In genomic region chr13:41150058-41150457, GRCh38 we compare ENCODE assay signal across 19 cellular contexts. TPM values are rescaled to one million over a fixed set of nuclear protein-coding genes. Genes with fewer than 3 reads are reported as not detected.
DNase-seq lines count a peak whose midpoint lies in the region; ATAC-seq and TF ChIP-seq lines count a peak whose summit lies in the region.
"Had no signal": no experiment of that assay in that cellular context is flagged by ENCODE, and none has a peak within 500 bp of the region (broad histone marks: within the 10 kb centered on the region; RNA-seq: fewer than 3 reads in every experiment).

No MANE protein-coding gene starts in this region.

- no peaks in the 10 kb centered on the region for H3K36me3 ChIP-seq in endodermal cell (ENCODE audit: control insufficient read depth, insufficient read depth, low read length)

- H3K27ac ChIP-seq in endodermal cell (ENCODE audit: low read depth, low read length) = no peak overlapping the region
- H3K27ac ChIP-seq: BLaER1 had no signal

- H3K4me1 ChIP-seq in endodermal cell (ENCODE audit: control insufficient read depth, insufficient read depth, low read length) = no peaks in the 10 kb centered on the region
- H3K4me1 ChIP-seq: BLaER1 had no signal

- intact Hi-C loops in activated naive CD4-positive, alpha-beta T cell treated with anti-CD3 and anti-CD28 coated beads for 36 hours (cut with micrococcal nuclease) = no loop called here

- peaks cover 38% of the 10 kb centered on the region for H3K36me3 Mint-ChIP-seq in activated naive CD4-positive, alpha-beta T cell treated with anti-CD3 and anti-CD28 coated beads, Interleukin-2, amount 10 ng/mL, durations not matched to agents 7 days and 5 days
- peaks cover 50% of the 10 kb centered on the region for H3K36me3 Mint-ChIP-seq in activated naive CD4-positive, alpha-beta T cell treated with anti-CD3 and anti-CD28 coated beads for 36 hours (ENCODE audit: low read depth)
- H3K36me3 Mint-ChIP-seq in endodermal cell (ENCODE audit: low read depth) = peaks cover 48% of the 10 kb centered on the region

- no peak for ATAC-seq in HG03439 (IDR thresholded peaks at IDR 0.05; ENCODE audit: unreplicated experiment)
- ATAC-seq: HCT116 had no signal

- no peak overlapping the region for H3K4me3 Mint-ChIP-seq in activated naive CD4-positive, alpha-beta T cell treated with anti-CD3 and anti-CD28 coated beads, Interleukin-2, amount 10 ng/mL, durations not matched to agents 7 days and 5 days
- H3K4me3 Mint-ChIP-seq in activated naive CD4-positive, alpha-beta T cell treated with anti-CD3 and anti-CD28 coated beads for 36 hours = no peak overlapping the region
- H3K4me3 Mint-ChIP-seq in endodermal cell = no peak overlapping the region
- H3K4me3 Mint-ChIP-seq: CD14-positive monocyte; CD4-positive, alpha-beta memory T cell; HFFc6 had no signal

- CTCF ChIA-PET in activated naive CD4-positive, alpha-beta T cell treated with anti-CD3 and anti-CD28 coated beads, Interleukin-2, amount 10 ng/mL, durations not matched to agents 7 days and 5 days (lab: Charles Lee) = no interaction called here
- CTCF ChIA-PET in activated naive CD4-positive, alpha-beta T cell treated with anti-CD3 and anti-CD28 coated beads for 36 hours (lab: Charles Lee) = no interaction called here

- no peaks in the 10 kb centered on the region for H3K27me3 Mint-ChIP-seq in activated naive CD4-positive, alpha-beta T cell treated with anti-CD3 and anti-CD28 coated beads, Interleukin-2, amount 10 ng/mL, durations not matched to agents 7 days and 5 days
- no peaks in the 10 kb centered on the region for H3K27me3 Mint-ChIP-seq in activated naive CD4-positive, alpha-beta T cell treated with anti-CD3 and anti-CD28 coated beads for 36 hours (ENCODE audit: low read depth)
- H3K27me3 Mint-ChIP-seq in endodermal cell (ENCODE audit: insufficient read depth) = no peaks in the 10 kb centered on the region
- H3K27me3 Mint-ChIP-seq: CD4-positive, alpha-beta memory T cell had no signal

- peaks cover 65% of the 10 kb centered on the region for H3K9me3 ChIP-seq in endodermal cell (ENCODE audit: control insufficient read depth, low read length)

- no peak for DNase-seq in activated naive CD4-positive, alpha-beta T cell treated with anti-CD3 and anti-CD28 coated beads, Interleukin-2, amount 10 ng/mL, durations not matched to agents 7 days and 5 days
- DNase-seq in activated naive CD4-positive, alpha-beta T cell treated with anti-CD3 and anti-CD28 coated beads for 36 hours = no peak
- DNase-seq in M059J (ENCODE audit: low read depth) (peak; percentile 24), endodermal cell (no peak), kidney tubule cell (ENCODE audit: low spot score) (peak; percentile 49), NCI-H345 (lab: John Stamatoyannopoulos, UW) (no peak)
- DNase-seq in activated CD8-positive, alpha-beta memory T cell treated with anti-CD3 and anti-CD28 coated beads, Interleukin-2, amount 50 U/mL, for 48 hours = no peak
- DNase-seq: 8988T; CD4-positive, alpha-beta memory T cell; DMS153; DND-41; GOT3; H7; HFFc6; KBM-7 had no signal

- peak overlapping the region; percentile 61 for H3K4me3 ChIP-seq in endodermal cell (ENCODE audit: low read length)
- H3K4me3 ChIP-seq: BLaER1 had no signal

- H3K9me3 Mint-ChIP-seq in activated naive CD4-positive, alpha-beta T cell treated with anti-CD3 and anti-CD28 coated beads, Interleukin-2, amount 10 ng/mL, durations not matched to agents 7 days and 5 days = peaks cover 52% of the 10 kb centered on the region
- peaks cover 51% of the 10 kb centered on the region for H3K9me3 Mint-ChIP-seq in activated naive CD4-positive, alpha-beta T cell treated with anti-CD3 and anti-CD28 coated beads for 36 hours
- peaks cover 72% of the 10 kb centered on the region for H3K9me3 Mint-ChIP-seq in endodermal cell

- WGBS in endodermal cell (ENCODE audit: insufficient coverage in 1 of 2, insufficient read length in 1 of 2), 2 experiments = 93 to 100% methylated on average over 2 of the region's 2 CpGs

- peak overlapping the region; percentile 49 for H3K27ac Mint-ChIP-seq in activated naive CD4-positive, alpha-beta T cell treated with anti-CD3 and anti-CD28 coated beads, Interleukin-2, amount 10 ng/mL, durations not matched to agents 7 days and 5 days
- no peak overlapping the region for H3K27ac Mint-ChIP-seq in activated naive CD4-positive, alpha-beta T cell treated with anti-CD3 and anti-CD28 coated beads for 36 hours
- no peak overlapping the region for H3K27ac Mint-ChIP-seq in endodermal cell
- H3K27ac Mint-ChIP-seq: CD4-positive, alpha-beta memory T cell; HFFc6 had no signal

- no peaks in the 10 kb centered on the region for H3K4me1 Mint-ChIP-seq in activated naive CD4-positive, alpha-beta T cell treated with anti-CD3 and anti-CD28 coated beads, Interleukin-2, amount 10 ng/mL, durations not matched to agents 7 days and 5 days
- H3K4me1 Mint-ChIP-seq in activated naive CD4-positive, alpha-beta T cell treated with anti-CD3 and anti-CD28 coated beads for 36 hours (ENCODE audit: low read depth) = no peaks in the 10 kb centered on the region
- no peaks in the 10 kb centered on the region for H3K4me1 Mint-ChIP-seq in endodermal cell
- H3K4me1 Mint-ChIP-seq: CD14-positive monocyte; CD4-positive, alpha-beta memory T cell had no signal

- H3K9ac ChIP-seq in endodermal cell (ENCODE audit: extremely low read depth, low read length, poor library complexity, severe bottlenecking) = no peak overlapping the region
- H3K9ac ChIP-seq: BLaER1 had no signal

- H3K27me3 ChIP-seq in endodermal cell (ENCODE audit: control insufficient read depth, insufficient read depth, low read length, poor library complexity, severe bottlenecking) = no peaks in the 10 kb centered on the region
- H3K27me3 ChIP-seq: BLaER1 had no signal

- no peak for TF ChIP-seq CTCF in endodermal cell (conservative IDR thresholded peaks at IDR 0.05)

RNA-seq across cellular contexts. Expression of gene KBTBD6, which starts 17.5 kb away (rescaled TPM):
- total RNA-seq in activated naive CD4-positive, alpha-beta T cell treated with anti-CD3 and anti-CD28 coated beads for 36 hours = 1 to 10 TPM; 3.9 to 4.0 TPM
- total RNA-seq in M059J (2014; rRNA removed; shearing (Covaris generic)) = 3.1 and 6.9 TPM in 2 replicates
- 10 to 100 TPM in 1 of 2 donors, 1 to 10 TPM in 1; 8.5 to 10.2 TPM for total RNA-seq in endodermal cell
- polyA plus RNA-seq in endodermal cell (2013, experiment 1 of 2) = 13.9 TPM
- polyA plus RNA-seq in endodermal cell (2013, experiment 2 of 2) = 13.8 TPM

RNA-seq across cellular contexts. Expression of gene KBTBD7, which starts 44.3 kb away (rescaled TPM):
- 1 to 10 TPM; 4.2 to 4.3 TPM for total RNA-seq in activated naive CD4-positive, alpha-beta T cell treated with anti-CD3 and anti-CD28 coated beads for 36 hours
- 3.8 and 4.4 TPM in 2 replicates for total RNA-seq in M059J (2014; rRNA removed; shearing (Covaris generic))
- 10 to 100 TPM; 11.7 to 15.9 TPM for total RNA-seq in endodermal cell
- polyA plus RNA-seq in endodermal cell (2013, experiment 1 of 2) = 9.4 TPM
- 9.2 TPM for polyA plus RNA-seq in endodermal cell (2013, experiment 2 of 2)

Comparison
In these comparisons a context has a peak if more than half of its experiments do, and no peak if none do; other contexts are left out.
1. DNase-seq: peak in M059J (single experiment) and kidney tubule cell (single experiment); none in activated naive CD4-positive, alpha-beta T cell treated with anti-CD3 and anti-CD28 coated beads, Interleukin-2, amount 10 ng/mL, durations not matched to agents 7 days and 5 days (single experiment), activated naive CD4-positive, alpha-beta T cell treated with anti-CD3 and anti-CD28 coated beads for 36 hours (single experiment), endodermal cell (single experiment), activated CD8-positive, alpha-beta memory T cell treated with anti-CD3 and anti-CD28 coated beads, Interleukin-2, amount 50 U/mL, for 48 hours (single experiment) and NCI-H345 (single experiment).